1 cellular context compared by ENCODE assay signal in the genomic region with DNA sequence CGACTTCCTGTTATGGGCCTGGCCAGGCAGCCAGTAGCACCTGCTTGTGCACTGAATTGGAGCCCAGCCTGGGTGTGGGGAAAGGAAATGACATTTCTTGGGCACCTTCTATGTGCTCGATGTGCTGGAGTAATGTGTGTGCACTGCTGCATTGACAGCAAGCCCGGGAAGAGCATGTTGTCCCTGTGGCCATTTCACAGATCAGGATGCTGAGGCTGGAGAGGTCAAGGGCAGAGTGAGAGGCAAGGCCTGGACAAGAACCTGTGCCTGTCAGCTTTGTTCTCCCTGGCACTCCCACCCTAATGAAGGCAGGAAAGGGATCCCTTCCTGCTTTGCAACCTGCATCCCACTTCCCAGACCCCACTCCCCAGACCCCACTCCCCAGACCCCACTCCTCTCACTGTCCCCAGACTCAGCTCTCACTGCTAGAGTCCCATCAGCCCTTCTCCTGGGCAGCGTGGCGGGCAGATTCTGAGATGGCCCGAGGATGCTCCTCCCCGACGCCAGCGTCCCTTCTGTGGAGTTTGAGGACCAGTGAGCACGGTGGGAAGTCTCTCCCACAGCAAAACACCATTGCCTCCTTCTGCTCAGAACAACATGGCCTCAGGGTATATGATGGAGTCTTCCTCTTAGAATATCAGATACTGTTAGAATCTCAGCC.
A peak's percentile ranks its signal among the peaks of the same experiment; 100 is the strongest.
TF ChIP-seq lines count a peak whose summit lies in the region.

No MANE protein-coding gene starts in this region.

TF ChIP-seq in K562, 482 proteins besides CTCF, POLR2A, EP300 and RAD21:
- TF ChIP-seq SIX5 (IDR thresholded peaks at IDR 0.05; ENCODE audit: borderline replicate concordance in 1 of 2, insufficient read depth in 1 of 2, low read depth in 1 of 2, low read length in 2 of 2) = no peak
- TF ChIP-seq ESRRA (IDR thresholded peaks at IDR 0.05; ENCODE audit: borderline replicate concordance, low read depth) = peak; percentile 84
